ENCODE assay signal across 18 cellular contexts in the genomic region with DNA sequence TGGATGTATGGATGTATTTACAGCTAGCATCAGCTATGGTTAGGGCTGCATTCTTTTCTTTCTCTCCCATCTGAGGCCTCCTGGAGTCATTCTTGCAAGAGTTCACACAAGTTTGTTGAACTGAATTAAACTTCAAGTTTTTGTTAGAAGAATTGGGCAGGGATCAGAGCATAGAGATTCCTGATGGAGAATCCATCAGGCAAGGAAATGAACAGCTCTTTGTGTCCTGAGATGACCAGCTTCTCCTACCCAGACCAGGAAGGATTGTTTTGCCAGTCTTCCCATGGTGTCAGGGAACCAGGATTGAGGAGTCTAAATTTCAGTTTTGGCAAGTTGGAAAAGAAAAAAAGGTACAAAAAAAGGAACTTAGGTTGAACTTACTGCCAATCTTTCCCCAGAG.
DNase-seq lines count a peak whose midpoint lies in the region; ATAC-seq and TF ChIP-seq lines count a peak whose summit lies in the region.
"Had no signal": no experiment of that assay in that cellular context is flagged by ENCODE, and none has a peak within 500 bp of the region (broad histone marks: within the 10 kb centered on the region; RNA-seq: fewer than 3 reads in every experiment).

No MANE protein-coding gene starts in this region.

- no peak overlapping the region for H2BK120ac ChIP-seq in IMR-90 (ENCODE audit: low read depth, low read length)

- dilution Hi-C loops in IMR-90 (cut with HindIII; ENCODE audit: low sequenced_read_pairs, unreplicated experiment), result no loop called here

- no peak for TF ChIP-seq RAD21 in IMR-90 (IDR thresholded peaks at IDR 0.05; ENCODE audit: low read length)

- H3K9me3 ChIP-seq in IMR-90 (ENCODE audit: control insufficient read depth, insufficient read depth, low read length), result no peaks in the 10 kb centered on the region
- H3K9me3 ChIP-seq: BLaER1 treated with 17β-estradiol and CSF1 and Interleukin-3, amounts not matched to agents 10 nM and 100 nM had no signal

- POLR2A ChIA-PET in IMR-90 (lab: Charles Lee; ENCODE audit: unreplicated experiment), result interaction anchor here (0.6 kb wide), 1 partner anchor 15 kb away, joined by 4 read pairs; no protein-coding TSS in a partner anchor

- H3K4me2 ChIP-seq in IMR-90 (ENCODE audit: low read depth, low read length), result no peak overlapping the region; the same call in 1 of the 2 replicates
- H3K4me2 ChIP-seq: PC-9 had no signal

- H2AK9ac ChIP-seq in IMR-90 (replicated peaks; ENCODE audit: low read depth, low read length, poor library complexity), result no peak overlapping the region

- no peak overlapping the region for H4K8ac ChIP-seq in IMR-90 (ENCODE audit: low read depth in 2 of 2, low read length in 2 of 2)

- no peak overlapping the region for H3K4me3 ChIP-seq in IMR-90 (ENCODE audit: insufficient read depth, low read depth, low read length)
- H3K4me3 ChIP-seq: BLaER1 treated with 17β-estradiol and CSF1 and Interleukin-3, amounts not matched to agents 10 nM and 100 nM; PC-9 had no signal

- in situ Hi-C loops in IMR-90 (cut with MboI; ENCODE audit: low sequenced_read_pairs), result no loop called here

- no peak overlapping the region for H2AK5ac ChIP-seq in IMR-90 (ENCODE audit: low read depth, low read length)

- H2BK5ac ChIP-seq in IMR-90 (ENCODE audit: low read depth, low read length, poor library complexity, severe bottlenecking), result no peak overlapping the region

- 0 out of 2 replicates have a peak overlapping the region, but pooled peaks have one; percentile 53 for H4K5ac ChIP-seq in IMR-90 (ENCODE audit: low read depth, low read length)

- no peak overlapping the region for H2BK15ac ChIP-seq in IMR-90 (ENCODE audit: low read depth, low read length)

- no peak overlapping the region for H3K56ac ChIP-seq in IMR-90 (ENCODE audit: extremely low read depth, insufficient read depth, low read length)

- intact Hi-C loops in IMR-90 (cut with micrococcal nuclease), result no loop called here
- intact Hi-C loops in sciatic nerve (cut with DNase I), result no loop called here

- peaks cover 26% of the 10 kb centered on the region for H3K36me3 Mint-ChIP-seq in brain

- peaks cover 3% of the 10 kb centered on the region for H3K4me1 ChIP-seq in IMR-90 (ENCODE audit: control insufficient read depth, insufficient read depth, low read length)

- H3K9me3 Mint-ChIP-seq in brain, result no peaks in the 10 kb centered on the region
- H3K9me3 Mint-ChIP-seq: CD8-positive, alpha-beta T cell had no signal

- H3K9me1 ChIP-seq in IMR-90 (ENCODE audit: insufficient read depth, low read length), result no peaks in the 10 kb centered on the region

- peak overlapping the region; percentile 1; the same call in 1 of the 2 replicates for H3K27ac ChIP-seq in IMR-90 (ENCODE audit: insufficient read depth, low read length)
- H3K27ac ChIP-seq: BLaER1 treated with 17β-estradiol and CSF1 and Interleukin-3, amounts not matched to agents 10 nM and 100 nM; PC-9 had no signal

- no peak overlapping the region for H3K4ac ChIP-seq in IMR-90 (ENCODE audit: low read depth, low read length)

- H3K36me3 ChIP-seq in IMR-90 (ENCODE audit: control insufficient read depth, insufficient read depth, low read length), result no peaks in the 10 kb centered on the region

- H3K23ac ChIP-seq in IMR-90 (ENCODE audit: low read depth, low read length), result no peak overlapping the region

- peak overlapping the region in 1 of 5 experiments; percentile 6 for H3K4me3 Mint-ChIP-seq in brain
- H3K4me3 Mint-ChIP-seq: CD8-positive, alpha-beta T cell had no signal

- H3K27me3 Mint-ChIP-seq in brain, result no peaks in the 10 kb centered on the region

- no peak overlapping the region for H2AFZ ChIP-seq in IMR-90 (replicated peaks; ENCODE audit: low read length, poor library complexity)
- H2AFZ ChIP-seq: PC-9 had no signal

- no TSS peak for BruUV-seq in IMR-90 (replicated peaks; lab: Mats Ljungman, UMichigan)

- no peak overlapping the region for H3K14ac ChIP-seq in IMR-90 (replicated peaks; ENCODE audit: low read depth, low read length)

- H4K20me1 ChIP-seq in IMR-90 (ENCODE audit: insufficient read depth, low read length), result no peaks in the 10 kb centered on the region

- TF ChIP-seq CTCF in IMR-90 (conservative IDR thresholded peaks at IDR 0.05; ENCODE audit: low read depth, low read length) (no peak), brain (conservative IDR thresholded peaks at IDR 0.05) (no peak)

- CTCF ChIA-PET in IMR-90 (lab: Yijun Ruan, JAX), result interaction anchor here (0.5 kb wide), 1 partner anchor 58 kb away, joined by 3 read pairs; no protein-coding TSS in a partner anchor

- H3K27me3 ChIP-seq in IMR-90 (ENCODE audit: control insufficient read depth, insufficient read depth, low read length), result no peaks in the 10 kb centered on the region
- H3K27me3 ChIP-seq: BLaER1 treated with 17β-estradiol and CSF1 and Interleukin-3, amounts not matched to agents 10 nM and 100 nM had no signal

- ATAC-seq in IMR-90 (ENCODE audit: low read depth), result peak; percentile 69
- peak; percentile 91 for ATAC-seq in sciatic nerve
- no peak for ATAC-seq in HG03045 (IDR thresholded peaks at IDR 0.05; ENCODE audit: unreplicated experiment)
- ATAC-seq in HG03469 (IDR thresholded peaks at IDR 0.05; ENCODE audit: unreplicated experiment), result no peak
- ATAC-seq: CD8-positive, alpha-beta T cell had no signal

- H3K9ac ChIP-seq in IMR-90 (ENCODE audit: low read depth, low read length), result no peak overlapping the region
- H3K9ac ChIP-seq: BLaER1 treated with 17β-estradiol and CSF1 and Interleukin-3, amounts not matched to agents 10 nM and 100 nM had no signal

- no peak overlapping the region; the same call in 1 of the 2 replicates for H4K91ac ChIP-seq in IMR-90 (ENCODE audit: insufficient read depth, low read depth, low read length)

- H3K27ac Mint-ChIP-seq in brain, result peak overlapping the region; percentile 17 to 78 (median 52)
- H3K27ac Mint-ChIP-seq: CD8-positive, alpha-beta T cell had no signal

- no peaks in the 10 kb centered on the region for H3K79me1 ChIP-seq in IMR-90 (ENCODE audit: low read depth in 1 of 2, low read length in 2 of 2)

- no peak for TF ChIP-seq POLR2A in IMR-90 (IDR thresholded peaks at IDR 0.05; ENCODE audit: low read depth, low read length)

- H2BK20ac ChIP-seq in IMR-90 (ENCODE audit: low read depth, low read length), result no peak overlapping the region

- H3K4me1 Mint-ChIP-seq in brain, result peaks cover 30% of the 10 kb centered on the region

- peak; percentile 12 for DNase-seq in IMR-90
- DNase-seq in left kidney (ENCODE audit: low read depth, low spot score), result peak; percentile 27
- no peak for DNase-seq in sciatic nerve (ENCODE audit: low spot score)
- DNase-seq in activated T-cell treated with anti-CD3 and anti-CD28 coated beads, Interleukin-2, amount 50 U/mL, for 48 hours, result no peak
- DNase-seq: Calu3; CD8-positive, alpha-beta T cell; GF-D8; Karpas-422; NCI-H1048; NCI-H1436; NCI-H1930; NCI-H345; NCI-H526; PC-9 had no signal

- peak overlapping the region; percentile 63 for H3K18ac ChIP-seq in IMR-90 (ENCODE audit: low read depth, low read length)

TF ChIP-seq in IMR-90, 13 proteins besides CTCF, POLR2A, EP300 and RAD21:
- no peak for TF ChIP-seq MXI1 (IDR thresholded peaks at IDR 0.05; ENCODE audit: borderline replicate concordance, low read depth, low read length)
- no peak for TF ChIP-seq CHD1 (IDR thresholded peaks at IDR 0.05; ENCODE audit: low read depth, low read length)
- no peak for TF ChIP-seq FOS (IDR thresholded peaks at IDR 0.05; ENCODE audit: low read depth, low read length)
- TF ChIP-seq, protein P1, sequence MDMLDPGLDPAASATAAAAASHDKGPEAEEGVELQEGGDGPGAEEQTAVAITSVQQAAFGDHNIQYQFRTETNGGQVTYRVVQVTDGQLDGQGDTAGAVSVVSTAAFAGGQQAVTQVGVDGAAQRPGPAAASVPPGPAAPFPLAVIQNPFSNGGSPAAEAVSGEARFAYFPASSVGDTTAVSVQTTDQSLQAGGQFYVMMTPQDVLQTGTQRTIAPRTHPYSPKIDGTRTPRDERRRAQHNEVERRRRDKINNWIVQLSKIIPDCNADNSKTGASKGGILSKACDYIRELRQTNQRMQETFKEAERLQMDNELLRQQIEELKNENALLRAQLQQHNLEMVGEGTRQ (IDR thresholded peaks at IDR 0.05; ENCODE audit: low read depth, low read length), result no peak
- no peak for TF ChIP-seq RFX5 (IDR thresholded peaks at IDR 0.05; ENCODE audit: low read depth, low read length)
- TF ChIP-seq RCOR1 (IDR thresholded peaks at IDR 0.05; ENCODE audit: insufficient replicate concordance, low read length), result no peak
- no peak for TF ChIP-seq MAFK (IDR thresholded peaks at IDR 0.05; ENCODE audit: low read depth, low read length)
- TF ChIP-seq NFE2L2 (IDR thresholded peaks at IDR 0.05; ENCODE audit: low read depth, low read length), result no peak
- TF ChIP-seq BHLHE40 (IDR thresholded peaks at IDR 0.05; ENCODE audit: low read depth, low read length), result no peak
- TF ChIP-seq SMC3 (IDR thresholded peaks at IDR 0.05; ENCODE audit: low read depth, low read length), result no peak
- TF ChIP-seq, protein P2, sequence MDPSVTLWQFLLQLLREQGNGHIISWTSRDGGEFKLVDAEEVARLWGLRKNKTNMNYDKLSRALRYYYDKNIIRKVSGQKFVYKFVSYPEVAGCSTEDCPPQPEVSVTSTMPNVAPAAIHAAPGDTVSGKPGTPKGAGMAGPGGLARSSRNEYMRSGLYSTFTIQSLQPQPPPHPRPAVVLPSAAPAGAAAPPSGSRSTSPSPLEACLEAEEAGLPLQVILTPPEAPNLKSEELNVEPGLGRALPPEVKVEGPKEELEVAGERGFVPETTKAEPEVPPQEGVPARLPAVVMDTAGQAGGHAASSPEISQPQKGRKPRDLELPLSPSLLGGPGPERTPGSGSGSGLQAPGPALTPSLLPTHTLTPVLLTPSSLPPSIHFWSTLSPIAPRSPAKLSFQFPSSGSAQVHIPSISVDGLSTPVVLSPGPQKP (IDR thresholded peaks at IDR 0.05; ENCODE audit: borderline replicate concordance, low read depth, low read length), result no peak
- TF ChIP-seq MAZ (IDR thresholded peaks at IDR 0.05; ENCODE audit: borderline replicate concordance, low read depth, low read length), result no peak
- no peak for TF ChIP-seq CEBPB (IDR thresholded peaks at IDR 0.05; ENCODE audit: low read depth, low read length)

Comparison
In these comparisons a context has a peak if more than half of its experiments do, and no peak if none do; other contexts are left out.
1. ATAC-seq: peak in IMR-90 (single experiment) and sciatic nerve (single experiment); none in HG03045 (single experiment) and HG03469 (single experiment).
2. DNase-seq: peak in IMR-90 (single experiment) and left kidney (single experiment); none in sciatic nerve (single experiment) and activated T-cell treated with anti-CD3 and anti-CD28 coated beads, Interleukin-2, amount 50 U/mL, for 48 hours (0 of 2).